Comparison of ENCODE assay signal across 36 cellular contexts in the genomic region with DNA sequence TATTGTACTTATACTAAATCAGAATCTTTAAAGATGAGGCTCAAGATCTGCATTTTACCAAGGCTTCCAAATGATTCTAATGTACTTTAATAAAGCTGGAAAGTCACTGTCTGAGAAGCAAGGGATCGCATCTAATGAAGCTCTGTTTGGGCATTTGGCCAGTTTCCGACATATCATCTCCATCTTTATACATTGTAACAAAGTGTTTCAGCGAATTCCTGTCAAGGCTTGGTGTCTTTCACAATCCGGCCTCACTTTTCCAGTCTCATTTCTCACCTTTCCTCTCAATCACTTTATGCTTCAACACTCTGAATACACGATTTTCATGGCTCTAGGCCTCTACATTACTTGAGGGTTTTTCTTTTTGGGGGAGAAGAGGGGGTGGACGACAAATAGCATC. TPM values are rescaled to one million over a fixed set of nuclear protein-coding genes. Genes with fewer than 3 reads are reported as not detected.
"Had no signal": no experiment of that assay in that cellular context is flagged by ENCODE, and none has a peak within 500 bp of the region (broad histone marks: within the 10 kb centered on the region; RNA-seq: fewer than 3 reads in every experiment).

No MANE protein-coding gene starts in this region.

- DNase-seq: activated CD4-positive, alpha-beta T cell treated with anti-CD3 and anti-CD28 coated beads, Interleukin-2, amount 10 ng/mL, durations not matched to agents 24 days and 14 days; activated CD4-positive, alpha-beta T cell treated with anti-CD3 and anti-CD28 coated beads, Interleukin-2, amount 50 U/mL, for 4 hours; activated CD8-positive, alpha-beta T cell treated with anti-CD3 and anti-CD28 coated beads for 36 hours; activated effector memory CD4-positive, alpha-beta T cell treated with anti-CD3 and anti-CD28 coated beads, Interleukin-2, amount 50 U/mL, for 16 hours; activated naive CD4-positive, alpha-beta T cell; activated naive CD4-positive, alpha-beta T cell treated with anti-CD3 and anti-CD28 coated beads, Interleukin-2, amount 50 U/mL, for 16 hours; activated naive CD8-positive, alpha-beta T cell treated with anti-CD3 and anti-CD28 coated beads for 36 hours; activated T-cell treated with anti-CD3 and anti-CD28 coated beads, Interleukin-2, amount 50 U/mL, for 1 hour; activated T-cell treated with anti-CD3 and anti-CD28 coated beads, Interleukin-2, amount 50 U/mL, for 72 hours; amygdala; body of pancreas; MM.1S; MV-4-11; NCI-H1092; NCI-H1436 treated with DMSO at 0.1 percent for 48 hours; NCI-H1694 treated with DMSO at 0.1 percent for 48 hours; NCI-H2029; NCI-H345; NCI-H524 treated with DMSO at 0.1 percent for 48 hours; NCI-H748 treated with DMSO at 0.1 percent for 48 hours; NK-92 treated with Interleukin-12 subunit alpha and Interleukin-12 subunit beta, amount 100 ng/mL, for 24 hours; PC-3; Peyer's patch; RPMI8226; SHP77 treated with DMSO at 0.1 percent for 48 hours; SW 1271; T-helper 1 cell; T-helper 2 cell; T-helper 9 cell had no signal

- H3K9me3 ChIP-seq: ascending aorta, body of pancreas, breast epithelium, Peyer's patch, SJSA1 had no signal

- H3K27ac ChIP-seq: ascending aorta, body of pancreas, breast epithelium, Peyer's patch, SJSA1 had no signal

- H3K4me1 ChIP-seq: ascending aorta, body of pancreas, breast epithelium, Peyer's patch, SJSA1 had no signal

- H3K27me3 ChIP-seq: ascending aorta, body of pancreas, breast epithelium, Peyer's patch had no signal

- ATAC-seq: activated CD8-positive, alpha-beta T cell treated with anti-CD3 and anti-CD28 coated beads for 36 hours; activated T-cell treated with anti-CD3 and anti-CD28 coated beads, Interleukin-2, amount 50 U/mL, for 72 hours; activated T-helper 17 cell treated with anti-CD3 and anti-CD28 coated beads, Interleukin-2, amount 50 U/mL, for 72 hours; body of pancreas had no signal

- H3K36me3 ChIP-seq: ascending aorta, breast epithelium, Peyer's patch, SJSA1 had no signal

- H3K4me3 ChIP-seq: ascending aorta, body of pancreas, breast epithelium, Peyer's patch, SJSA1 had no signal

RNA-seq across cellular contexts. Expression of gene INSM2, which starts 27.5 kb away (rescaled TPM):
- total RNA-seq: activated CD4-positive, alpha-beta T cell treated with anti-CD3 and anti-CD28 coated beads, Interleukin-2, amount 10 ng/mL, durations not matched to agents 24 days and 14 days; activated CD8-positive, alpha-beta memory T cell treated with anti-CD3 and anti-CD28 coated beads for 36 hours; activated CD8-positive, alpha-beta T cell treated with anti-CD3 and anti-CD28 coated beads for 36 hours; activated naive CD8-positive, alpha-beta T cell treated with anti-CD3 and anti-CD28 coated beads for 36 hours; activated T-helper 17 cell treated with anti-CD3 and anti-CD28 coated beads, Interleukin-2, amount 50 U/mL, for 72 hours; ascending aorta; body of pancreas; breast epithelium; cardiac septum; NCI-H460; Peyer's patch; SJSA1 had no signal
